ENCODE assay signal across 1 cellular context in genomic region chr15:85458764-85459163, GRCh38.
TF ChIP-seq lines count a peak whose summit lies in the region.

No MANE protein-coding gene starts in this region.

TF ChIP-seq in WTC11, 78 proteins besides CTCF, POLR2A, EP300 and RAD21 (continued from another document):
- TF ChIP-seq, protein P1, sequence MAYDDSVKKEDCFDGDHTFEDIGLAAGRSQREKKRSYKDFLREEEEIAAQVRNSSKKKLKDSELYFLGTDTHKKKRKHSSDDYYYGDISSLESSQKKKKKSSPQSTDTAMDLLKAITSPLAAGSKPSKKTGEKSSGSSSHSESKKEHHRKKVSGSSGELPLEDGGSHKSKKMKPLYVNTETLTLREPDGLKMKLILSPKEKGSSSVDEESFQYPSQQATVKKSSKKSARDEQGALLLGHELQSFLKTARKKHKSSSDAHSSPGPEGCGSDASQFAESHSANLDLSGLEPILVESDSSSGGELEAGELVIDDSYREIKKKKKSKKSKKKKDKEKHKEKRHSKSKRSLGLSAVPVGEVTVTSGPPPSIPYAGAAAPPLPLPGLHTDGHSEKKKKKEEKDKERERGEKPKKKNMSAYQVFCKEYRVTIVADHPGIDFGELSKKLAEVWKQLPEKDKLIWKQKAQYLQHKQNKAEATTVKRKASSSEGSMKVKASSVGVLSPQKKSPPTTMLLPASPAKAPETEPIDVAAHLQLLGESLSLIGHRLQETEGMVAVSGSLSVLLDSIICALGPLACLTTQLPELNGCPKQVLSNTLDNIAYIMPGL (CRISPR knock-in tag; IDR thresholded peaks at IDR 0.05) = no peak
- TF ChIP-seq NFE2L1 (CRISPR knock-in tag; IDR thresholded peaks at IDR 0.05) (no peak), ZNF317 (CRISPR knock-in tag; IDR thresholded peaks at IDR 0.05; ENCODE audit: borderline replicate concordance, low read depth) (no peak), NFATC4 (CRISPR knock-in tag; IDR thresholded peaks at IDR 0.05) (no peak), NR1H2 (CRISPR knock-in tag; IDR thresholded peaks at IDR 0.05) (no peak)
- TF ChIP-seq, protein P2, sequence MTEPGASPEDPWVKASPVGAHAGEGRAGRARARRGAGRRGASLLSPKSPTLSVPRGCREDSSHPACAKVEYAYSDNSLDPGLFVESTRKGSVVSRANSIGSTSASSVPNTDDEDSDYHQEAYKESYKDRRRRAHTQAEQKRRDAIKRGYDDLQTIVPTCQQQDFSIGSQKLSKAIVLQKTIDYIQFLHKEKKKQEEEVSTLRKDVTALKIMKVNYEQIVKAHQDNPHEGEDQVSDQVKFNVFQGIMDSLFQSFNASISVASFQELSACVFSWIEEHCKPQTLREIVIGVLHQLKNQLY (CRISPR knock-in tag; IDR thresholded peaks at IDR 0.05) = no peak
TF ChIP-seq in WTC11: peak in this region for 0.
